ENCODE assay signal across 1 cellular context in the genomic region with DNA sequence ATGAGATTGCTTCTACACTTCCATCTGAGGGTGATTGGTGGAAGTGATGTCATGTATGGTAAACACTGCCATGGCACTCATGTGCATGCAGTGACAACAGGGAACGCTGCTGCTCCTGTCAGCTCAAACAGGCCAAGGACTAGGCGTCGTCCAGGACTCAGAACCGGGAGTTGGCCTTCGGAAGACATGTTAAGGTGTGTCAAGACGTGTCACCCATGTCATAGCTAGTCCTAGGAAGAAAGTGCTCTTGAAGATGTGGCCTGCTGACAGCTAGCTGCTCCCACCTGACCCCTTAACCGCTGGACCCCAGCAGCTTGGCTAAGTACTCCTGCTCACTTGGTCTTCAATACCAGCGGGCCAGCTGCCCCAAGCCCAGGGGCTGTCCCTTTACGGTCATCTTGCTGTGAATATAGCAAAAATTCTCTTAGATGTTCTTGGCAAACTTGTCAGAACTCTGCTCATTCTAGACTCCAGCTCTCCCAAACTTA.
TF ChIP-seq lines count a peak whose summit lies in the region.

No MANE protein-coding gene starts in this region.

TF ChIP-seq in K562, 482 proteins besides CTCF, POLR2A, EP300 and RAD21 (continued from another document):
- TF ChIP-seq, protein P1, sequence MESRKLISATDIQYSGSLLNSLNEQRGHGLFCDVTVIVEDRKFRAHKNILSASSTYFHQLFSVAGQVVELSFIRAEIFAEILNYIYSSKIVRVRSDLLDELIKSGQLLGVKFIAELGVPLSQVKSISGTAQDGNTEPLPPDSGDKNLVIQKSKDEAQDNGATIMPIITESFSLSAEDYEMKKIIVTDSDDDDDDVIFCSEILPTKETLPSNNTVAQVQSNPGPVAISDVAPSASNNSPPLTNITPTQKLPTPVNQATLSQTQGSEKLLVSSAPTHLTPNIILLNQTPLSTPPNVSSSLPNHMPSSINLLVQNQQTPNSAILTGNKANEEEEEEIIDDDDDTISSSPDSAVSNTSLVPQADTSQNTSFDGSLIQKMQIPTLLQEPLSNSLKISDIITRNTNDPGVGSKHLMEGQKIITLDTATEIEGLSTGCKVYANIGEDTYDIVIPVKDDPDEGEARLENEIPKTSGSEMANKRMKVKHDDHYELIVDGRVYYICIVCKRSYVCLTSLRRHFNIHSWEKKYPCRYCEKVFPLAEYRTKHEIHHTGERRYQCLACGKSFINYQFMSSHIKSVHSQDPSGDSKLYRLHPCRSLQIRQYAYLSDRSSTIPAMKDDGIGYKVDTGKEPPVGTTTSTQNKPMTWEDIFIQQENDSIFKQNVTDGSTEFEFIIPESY (CRISPR knock-in tag; IDR thresholded peaks at IDR 0.05): no peak
- TF ChIP-seq HSF4 (CRISPR knock-in tag; IDR thresholded peaks at IDR 0.05; ENCODE audit: borderline replicate concordance) (no peak; the same call in 1 of the 2 replicates), ATF1 (CRISPR knock-in tag; IDR thresholded peaks at IDR 0.05) (no peak), ATF1 (tag; IDR thresholded peaks at IDR 0.05) (0 out of 2 replicates have a peak, but pooled peaks have one; percentile 47), TEAD1 (CRISPR knock-in tag; IDR thresholded peaks at IDR 0.05) (peak in 1 of 2 experiments; percentile 45; a peak in 1 of 4 replicates), E2F3 (CRISPR knock-in tag; IDR thresholded peaks at IDR 0.05) (0 out of 2 replicates have a peak, but pooled peaks have one; percentile 52), HDAC8 (tag; IDR thresholded peaks at IDR 0.05) (peak; percentile 71; the same call in 1 of the 2 replicates), PHF20 (IDR thresholded peaks at IDR 0.05; ENCODE audit: partially characterized antibody) (no peak), KLF6 (CRISPR knock-in tag; IDR thresholded peaks at IDR 0.05; ENCODE audit: borderline replicate concordance) (0 out of 2 replicates have a peak, but pooled peaks have one; percentile 49), ZNF140 (CRISPR knock-in tag; IDR thresholded peaks at IDR 0.05) (no peak), GTF2A2 (tag; IDR thresholded peaks at IDR 0.05) (peak; percentile 73), MAZ (CRISPR knock-in tag; conservative IDR thresholded peaks at IDR 0.05 in 1 of 2, IDR thresholded peaks at IDR 0.05 in 1 of 2) (peak in 1 of 2 experiments; percentile 29; a peak in 2 of 4 replicates), NR4A1 (CRISPR knock-in tag; IDR thresholded peaks at IDR 0.05) (no peak), NR4A1 (tag; IDR thresholded peaks at IDR 0.05) (peak; percentile 83; the same call in 1 of the 2 replicates), MYC (IDR thresholded peaks at IDR 0.05; ENCODE audit: low read depth, low read length) (no peak), MYC (CRISPR knock-in tag; IDR thresholded peaks at IDR 0.05; ENCODE audit: borderline replicate concordance, low read depth) (0 out of 2 replicates have a peak, but pooled peaks have one; percentile 25), CAMTA2 (CRISPR knock-in tag; conservative IDR thresholded peaks at IDR 0.05) (peak; percentile 43; the same call in 1 of the 2 replicates), SMAD4 (CRISPR knock-in tag; conservative IDR thresholded peaks at IDR 0.05) (peak; percentile 73), ZNF717 (CRISPR knock-in tag; IDR thresholded peaks at IDR 0.05) (no peak)
- TF ChIP-seq, protein P2, sequence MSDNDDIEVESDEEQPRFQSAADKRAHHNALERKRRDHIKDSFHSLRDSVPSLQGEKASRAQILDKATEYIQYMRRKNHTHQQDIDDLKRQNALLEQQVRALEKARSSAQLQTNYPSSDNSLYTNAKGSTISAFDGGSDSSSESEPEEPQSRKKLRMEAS (CRISPR knock-in tag; IDR thresholded peaks at IDR 0.05): peak; percentile 46; the same call in 1 of the 2 replicates
- TF ChIP-seq, protein P3, sequence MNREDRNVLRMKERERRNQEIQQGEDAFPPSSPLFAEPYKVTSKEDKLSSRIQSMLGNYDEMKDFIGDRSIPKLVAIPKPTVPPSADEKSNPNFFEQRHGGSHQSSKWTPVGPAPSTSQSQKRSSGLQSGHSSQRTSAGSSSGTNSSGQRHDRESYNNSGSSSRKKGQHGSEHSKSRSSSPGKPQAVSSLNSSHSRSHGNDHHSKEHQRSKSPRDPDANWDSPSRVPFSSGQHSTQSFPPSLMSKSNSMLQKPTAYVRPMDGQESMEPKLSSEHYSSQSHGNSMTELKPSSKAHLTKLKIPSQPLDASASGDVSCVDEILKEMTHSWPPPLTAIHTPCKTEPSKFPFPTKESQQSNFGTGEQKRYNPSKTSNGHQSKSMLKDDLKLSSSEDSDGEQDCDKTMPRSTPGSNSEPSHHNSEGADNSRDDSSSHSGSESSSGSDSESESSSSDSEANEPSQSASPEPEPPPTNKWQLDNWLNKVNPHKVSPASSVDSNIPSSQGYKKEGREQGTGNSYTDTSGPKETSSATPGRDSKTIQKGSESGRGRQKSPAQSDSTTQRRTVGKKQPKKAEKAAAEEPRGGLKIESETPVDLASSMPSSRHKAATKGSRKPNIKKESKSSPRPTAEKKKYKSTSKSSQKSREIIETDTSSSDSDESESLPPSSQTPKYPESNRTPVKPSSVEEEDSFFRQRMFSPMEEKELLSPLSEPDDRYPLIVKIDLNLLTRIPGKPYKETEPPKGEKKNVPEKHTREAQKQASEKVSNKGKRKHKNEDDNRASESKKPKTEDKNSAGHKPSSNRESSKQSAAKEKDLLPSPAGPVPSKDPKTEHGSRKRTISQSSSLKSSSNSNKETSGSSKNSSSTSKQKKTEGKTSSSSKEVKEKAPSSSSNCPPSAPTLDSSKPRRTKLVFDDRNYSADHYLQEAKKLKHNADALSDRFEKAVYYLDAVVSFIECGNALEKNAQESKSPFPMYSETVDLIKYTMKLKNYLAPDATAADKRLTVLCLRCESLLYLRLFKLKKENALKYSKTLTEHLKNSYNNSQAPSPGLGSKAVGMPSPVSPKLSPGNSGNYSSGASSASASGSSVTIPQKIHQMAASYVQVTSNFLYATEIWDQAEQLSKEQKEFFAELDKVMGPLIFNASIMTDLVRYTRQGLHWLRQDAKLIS (CRISPR knock-in tag; IDR thresholded peaks at IDR 0.05): 0 out of 2 replicates have a peak, but pooled peaks have one; percentile 0
- TF ChIP-seq, protein P4, sequence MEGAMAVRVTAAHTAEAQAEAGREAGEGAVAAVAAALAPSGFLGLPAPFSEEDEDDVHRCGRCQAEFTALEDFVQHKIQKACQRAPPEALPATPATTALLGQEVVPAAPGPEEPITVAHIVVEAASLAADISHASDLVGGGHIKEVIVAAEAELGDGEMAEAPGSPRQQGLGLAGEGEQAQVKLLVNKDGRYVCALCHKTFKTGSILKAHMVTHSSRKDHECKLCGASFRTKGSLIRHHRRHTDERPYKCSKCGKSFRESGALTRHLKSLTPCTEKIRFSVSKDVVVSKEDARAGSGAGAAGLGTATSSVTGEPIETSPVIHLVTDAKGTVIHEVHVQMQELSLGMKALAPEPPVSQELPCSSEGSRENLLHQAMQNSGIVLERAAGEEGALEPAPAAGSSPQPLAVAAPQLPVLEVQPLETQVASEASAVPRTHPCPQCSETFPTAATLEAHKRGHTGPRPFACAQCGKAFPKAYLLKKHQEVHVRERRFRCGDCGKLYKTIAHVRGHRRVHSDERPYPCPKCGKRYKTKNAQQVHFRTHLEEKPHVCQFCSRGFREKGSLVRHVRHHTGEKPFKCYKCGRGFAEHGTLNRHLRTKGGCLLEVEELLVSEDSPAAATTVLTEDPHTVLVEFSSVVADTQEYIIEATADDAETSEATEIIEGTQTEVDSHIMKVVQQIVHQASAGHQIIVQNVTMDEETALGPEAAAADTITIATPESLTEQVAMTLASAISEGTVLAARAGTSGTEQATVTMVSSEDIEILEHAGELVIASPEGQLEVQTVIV (CRISPR knock-in tag; IDR thresholded peaks at IDR 0.05; ENCODE audit: borderline replicate concordance): no peak
- TF ChIP-seq, protein P5, sequence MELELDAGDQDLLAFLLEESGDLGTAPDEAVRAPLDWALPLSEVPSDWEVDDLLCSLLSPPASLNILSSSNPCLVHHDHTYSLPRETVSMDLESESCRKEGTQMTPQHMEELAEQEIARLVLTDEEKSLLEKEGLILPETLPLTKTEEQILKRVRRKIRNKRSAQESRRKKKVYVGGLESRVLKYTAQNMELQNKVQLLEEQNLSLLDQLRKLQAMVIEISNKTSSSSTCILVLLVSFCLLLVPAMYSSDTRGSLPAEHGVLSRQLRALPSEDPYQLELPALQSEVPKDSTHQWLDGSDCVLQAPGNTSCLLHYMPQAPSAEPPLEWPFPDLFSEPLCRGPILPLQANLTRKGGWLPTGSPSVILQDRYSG (tag; conservative IDR thresholded peaks at IDR 0.05; ENCODE audit: low read depth): peak; percentile 38; the same call in 1 of the 2 replicates
- TF ChIP-seq, protein P6, sequence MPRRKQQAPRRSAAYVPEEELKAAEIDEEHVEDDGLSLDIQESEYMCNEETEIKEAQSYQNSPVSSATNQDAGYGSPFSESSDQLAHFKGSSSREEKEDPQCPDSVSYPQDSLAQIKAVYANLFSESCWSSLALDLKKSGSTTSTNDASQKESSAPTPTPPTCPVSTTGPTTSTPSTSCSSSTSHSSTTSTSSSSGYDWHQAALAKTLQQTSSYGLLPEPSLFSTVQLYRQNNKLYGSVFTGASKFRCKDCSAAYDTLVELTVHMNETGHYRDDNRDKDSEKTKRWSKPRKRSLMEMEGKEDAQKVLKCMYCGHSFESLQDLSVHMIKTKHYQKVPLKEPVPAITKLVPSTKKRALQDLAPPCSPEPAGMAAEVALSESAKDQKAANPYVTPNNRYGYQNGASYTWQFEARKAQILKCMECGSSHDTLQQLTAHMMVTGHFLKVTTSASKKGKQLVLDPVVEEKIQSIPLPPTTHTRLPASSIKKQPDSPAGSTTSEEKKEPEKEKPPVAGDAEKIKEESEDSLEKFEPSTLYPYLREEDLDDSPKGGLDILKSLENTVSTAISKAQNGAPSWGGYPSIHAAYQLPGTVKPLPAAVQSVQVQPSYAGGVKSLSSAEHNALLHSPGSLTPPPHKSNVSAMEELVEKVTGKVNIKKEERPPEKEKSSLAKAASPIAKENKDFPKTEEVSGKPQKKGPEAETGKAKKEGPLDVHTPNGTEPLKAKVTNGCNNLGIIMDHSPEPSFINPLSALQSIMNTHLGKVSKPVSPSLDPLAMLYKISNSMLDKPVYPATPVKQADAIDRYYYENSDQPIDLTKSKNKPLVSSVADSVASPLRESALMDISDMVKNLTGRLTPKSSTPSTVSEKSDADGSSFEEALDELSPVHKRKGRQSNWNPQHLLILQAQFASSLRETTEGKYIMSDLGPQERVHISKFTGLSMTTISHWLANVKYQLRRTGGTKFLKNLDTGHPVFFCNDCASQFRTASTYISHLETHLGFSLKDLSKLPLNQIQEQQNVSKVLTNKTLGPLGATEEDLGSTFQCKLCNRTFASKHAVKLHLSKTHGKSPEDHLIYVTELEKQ (CRISPR knock-in tag; IDR thresholded peaks at IDR 0.05): peak; percentile 8; the same call in 1 of the 2 replicates
- TF ChIP-seq, protein P7, sequence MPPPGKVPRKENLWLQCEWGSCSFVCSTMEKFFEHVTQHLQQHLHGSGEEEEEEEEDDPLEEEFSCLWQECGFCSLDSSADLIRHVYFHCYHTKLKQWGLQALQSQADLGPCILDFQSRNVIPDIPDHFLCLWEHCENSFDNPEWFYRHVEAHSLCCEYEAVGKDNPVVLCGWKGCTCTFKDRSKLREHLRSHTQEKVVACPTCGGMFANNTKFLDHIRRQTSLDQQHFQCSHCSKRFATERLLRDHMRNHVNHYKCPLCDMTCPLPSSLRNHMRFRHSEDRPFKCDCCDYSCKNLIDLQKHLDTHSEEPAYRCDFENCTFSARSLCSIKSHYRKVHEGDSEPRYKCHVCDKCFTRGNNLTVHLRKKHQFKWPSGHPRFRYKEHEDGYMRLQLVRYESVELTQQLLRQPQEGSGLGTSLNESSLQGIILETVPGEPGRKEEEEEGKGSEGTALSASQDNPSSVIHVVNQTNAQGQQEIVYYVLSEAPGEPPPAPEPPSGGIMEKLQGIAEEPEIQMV (tag; conservative IDR thresholded peaks at IDR 0.05; ENCODE audit: low read depth): peak; percentile 45; the same call in 1 of the 2 replicates
TF ChIP-seq in K562: peak in this region for 52.
